9 cellular contexts compared by ENCODE assay signal in the genomic region with DNA sequence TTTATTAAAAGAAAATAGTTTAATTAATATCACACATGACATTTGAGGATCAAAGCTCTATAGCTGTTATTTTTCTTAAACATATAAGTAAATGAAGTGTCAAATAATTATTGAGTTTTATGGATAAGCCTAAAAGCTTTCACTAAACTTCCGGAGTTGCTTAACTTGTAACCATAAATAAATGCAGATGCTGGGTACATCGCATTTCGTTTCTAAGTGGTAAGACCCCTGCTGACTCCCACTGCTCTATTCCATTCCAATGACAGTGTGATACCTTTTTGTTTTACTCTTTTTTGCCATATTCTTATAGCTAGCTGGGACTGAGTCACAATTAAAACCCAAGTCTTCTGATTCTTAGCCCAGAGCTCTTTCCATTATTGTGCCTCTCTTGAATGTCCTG.
"Had no signal": no experiment of that assay in that cellular context is flagged by ENCODE, and none has a peak within 500 bp of the region (broad histone marks: within the 10 kb centered on the region; RNA-seq: fewer than 3 reads in every experiment).

No MANE protein-coding gene starts in this region.

- H3K9me3 ChIP-seq: HAP-1 had no signal

- ATAC-seq: HCT116, K562 had no signal

- H3K4me3 ChIP-seq: HAP-1, K562 had no signal

- DNase-seq: GOT3, HFFc6, IMR-90, KG1 had no signal

- H3K4me3 Mint-ChIP-seq: HFFc6 had no signal

- FAIRE-seq: H54, HTR-8/SVneo, K562 had no signal

- H3K36me3 ChIP-seq: HAP-1 had no signal

- H3K27ac Mint-ChIP-seq: HFFc6 had no signal
